22 cellular contexts compared by ENCODE assay signal in the genomic region with DNA sequence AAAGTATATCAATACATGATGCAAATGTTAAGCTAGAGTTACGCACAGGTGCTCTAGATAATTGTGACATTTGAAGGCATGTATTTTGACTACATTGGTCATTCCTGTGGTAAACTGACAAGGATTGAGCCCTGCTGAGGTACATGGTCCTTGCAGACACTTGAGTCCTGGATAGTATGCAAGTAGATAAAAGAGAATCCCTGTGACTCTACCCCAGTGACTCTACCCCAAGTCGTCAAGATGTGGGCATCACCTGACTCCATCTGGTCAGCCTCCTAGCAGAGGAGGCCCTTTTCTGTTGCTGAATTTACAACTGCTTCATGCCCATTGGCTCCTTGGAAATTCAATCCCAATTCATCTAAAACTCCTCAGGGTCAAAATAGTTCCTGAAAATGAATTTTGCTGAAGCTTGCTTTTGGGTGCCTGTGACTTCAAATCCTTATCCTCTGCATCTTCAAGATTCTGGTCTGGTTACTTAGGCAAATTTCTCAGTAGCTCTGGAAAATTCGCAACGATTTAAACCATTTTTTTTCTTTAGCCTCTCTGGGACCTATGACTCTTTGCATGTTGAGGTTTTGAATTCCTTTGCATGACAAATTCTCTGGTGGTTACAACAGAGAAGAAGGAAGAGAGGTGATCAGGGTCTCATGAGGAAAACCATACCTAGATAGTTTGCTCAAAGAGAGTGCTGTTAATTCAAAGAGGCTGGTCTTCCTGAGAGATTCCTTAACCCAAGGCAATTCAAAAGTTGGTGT.
"Had no signal": no experiment of that assay in that cellular context is flagged by ENCODE, and none has a peak within 500 bp of the region (broad histone marks: within the 10 kb centered on the region; RNA-seq: fewer than 3 reads in every experiment).

No MANE protein-coding gene starts in this region.

- DNase-seq: activated CD4-positive, alpha-beta T cell treated with anti-CD3 and anti-CD28 coated beads for 1 hour; activated CD4-positive, alpha-beta T cell treated with anti-CD3 and anti-CD28 coated beads, Interleukin-2, amount 50 U/mL, for 1 hour; activated naive CD4-positive, alpha-beta T cell; activated T-cell treated with anti-CD3 and anti-CD28 coated beads, Interleukin-2, amount 50 U/mL, for 24 hours; brain microvascular endothelial cell; caudate nucleus; effector memory CD4-positive, alpha-beta T cell; gastrocnemius medialis; head of caudate nucleus; hypothalamus; ovary; right cardiac atrium; stimulated activated CD4-positive, alpha-beta T cell treated with anti-CD3 and anti-CD28 coated beads, Interleukin-12 subunit alpha, Interleukin-12 subunit beta, amount 100 ng/mL, for 4 hours; stimulated activated CD4-positive, alpha-beta T cell treated with anti-CD3 and anti-CD28 coated beads, Interleukin-4, amount 100 ng/mL, for 4 hours; substantia nigra; T-helper 9 cell; thyroid gland had no signal

- H3K27ac Mint-ChIP-seq: activated T-cell treated with anti-CD3 and anti-CD28 coated beads, Interleukin-2, amount 50 U/mL, for 24 hours; activated T-helper 17 cell treated with anti-CD3 and anti-CD28 coated beads, Interleukin-2, amount 50 U/mL, for 72 hours; stimulated activated naive CD8-positive, alpha-beta T cell treated with anti-CD3 and anti-CD28 coated beads, Interleukin-15, Interleukin-2, amounts not matched to agents 100 ng/mL and 50 ng/mL, for 24 hours had no signal

- H3K4me1 Mint-ChIP-seq: activated T-helper 17 cell treated with anti-CD3 and anti-CD28 coated beads, Interleukin-2, amount 50 U/mL, for 72 hours had no signal

- H3K9me3 Mint-ChIP-seq: stimulated activated naive CD8-positive, alpha-beta T cell treated with anti-CD3 and anti-CD28 coated beads, Interleukin-15, Interleukin-2, amounts not matched to agents 100 ng/mL and 50 ng/mL, for 24 hours had no signal

- H3K27me3 Mint-ChIP-seq: activated T-cell treated with anti-CD3 and anti-CD28 coated beads, Interleukin-2, amount 50 U/mL, for 24 hours; activated T-helper 17 cell treated with anti-CD3 and anti-CD28 coated beads, Interleukin-2, amount 50 U/mL, for 72 hours; stimulated activated naive CD8-positive, alpha-beta T cell treated with anti-CD3 and anti-CD28 coated beads, Interleukin-15, Interleukin-2, amounts not matched to agents 100 ng/mL and 50 ng/mL, for 24 hours had no signal

- H3K4me3 Mint-ChIP-seq: activated T-cell treated with anti-CD3 and anti-CD28 coated beads, Interleukin-2, amount 50 U/mL, for 24 hours; activated T-helper 17 cell treated with anti-CD3 and anti-CD28 coated beads, Interleukin-2, amount 50 U/mL, for 72 hours; nephron; stimulated activated naive CD8-positive, alpha-beta T cell treated with anti-CD3 and anti-CD28 coated beads, Interleukin-15, Interleukin-2, amounts not matched to agents 100 ng/mL and 50 ng/mL, for 24 hours had no signal

- ATAC-seq: activated T-helper 17 cell treated with anti-CD3 and anti-CD28 coated beads, Interleukin-2, amount 50 U/mL, for 72 hours; gastrocnemius medialis; right cardiac atrium had no signal

- H3K4me3 ChIP-seq: ascending aorta, gastrocnemius medialis, ovary, prostate gland, thyroid gland had no signal
